ENCODE assay signal across 10 cellular contexts in genomic region chr14:31543969-31544799, GRCh38. TPM values are rescaled to one million over a fixed set of nuclear protein-coding genes. Genes with fewer than 3 reads are reported as not detected.
A peak's percentile ranks its signal among the peaks of the same experiment; 100 is the strongest.
DNase-seq lines count a peak whose midpoint lies in the region; ATAC-seq and TF ChIP-seq lines count a peak whose summit lies in the region.
"Had no signal": no experiment of that assay in that cellular context is flagged by ENCODE, and none has a peak within 500 bp of the region (broad histone marks: within the 10 kb centered on the region; RNA-seq: fewer than 3 reads in every experiment).

No MANE protein-coding gene starts in this region.

- no peak overlapping the region for H3K4me3 ChIP-seq in dorsolateral prefrontal cortex
- no peak overlapping the region for H3K4me3 ChIP-seq in osteoblast (ENCODE audit: insufficient read depth, low read length)
- H3K4me3 ChIP-seq: suprapubic skin had no signal

- intact Hi-C loops in dorsolateral prefrontal cortex (cut with DNase I): no loop called here

- peak; percentile 76 for ATAC-seq in GM18867 (IDR thresholded peaks at IDR 0.05; ENCODE audit: unreplicated experiment)
- ATAC-seq: sciatic nerve had no signal

- no peaks in the 10 kb centered on the region for H3K79me2 ChIP-seq in osteoblast (ENCODE audit: insufficient read depth, low read length)

- no peaks in the 10 kb centered on the region for H4K20me1 ChIP-seq in osteoblast (ENCODE audit: insufficient read depth, low read length)

- H3K9me3 ChIP-seq in osteoblast (ENCODE audit: low read depth, low read length): no peaks in the 10 kb centered on the region
- H3K9me3 ChIP-seq: suprapubic skin had no signal

- H3K27me3 ChIP-seq in dorsolateral prefrontal cortex (no peaks in the 10 kb centered on the region), osteoblast (ENCODE audit: insufficient read depth, low read length) (no peaks in the 10 kb centered on the region)
- H3K27me3 ChIP-seq: suprapubic skin had no signal

- no peak overlapping the region for H3K4me2 ChIP-seq in osteoblast (ENCODE audit: insufficient read depth, low read length)

- no peaks in the 10 kb centered on the region for H3K4me1 ChIP-seq in osteoblast (ENCODE audit: insufficient read depth, low read length)

- DNase-seq in HuH-7 (ENCODE audit: low spot score): peak; percentile 43
- DNase-seq in dorsolateral prefrontal cortex: no peak
- no peak for DNase-seq in osteoblast (ENCODE audit: insufficient read length, low spot score, missing footprints)
- DNase-seq in NCI-H2196 treated with DMSO at 0.1 percent for 48 hours (lab: John Stamatoyannopoulos, UW; ENCODE audit: unreplicated experiment): no peak
- no peak for DNase-seq in midbrain (lab: John Stamatoyannopoulos, UW)
- no peak for DNase-seq in DMS79 treated with DMSO at 0.1 percent for 48 hours (lab: John Stamatoyannopoulos, UW)

- peak in 40 of 56 donors; percentile 9 to 57 (median 31) for TF ChIP-seq CTCF in dorsolateral prefrontal cortex (IDR thresholded peaks at IDR 0.05 in 54 of 56, conservative IDR thresholded peaks at IDR 0.05 in 2 of 56; ENCODE audit: low read depth in 1 of 56, partially characterized antibody in 56 of 56)
- TF ChIP-seq CTCF in osteoblast (IDR thresholded peaks at IDR 0.05; ENCODE audit: extremely low read depth, low read depth, low read length): peak; percentile 41

- no peaks in the 10 kb centered on the region for H3K36me3 ChIP-seq in osteoblast (ENCODE audit: insufficient read depth, low read length)
- H3K36me3 ChIP-seq: suprapubic skin had no signal

- H3K27ac ChIP-seq in dorsolateral prefrontal cortex (no peak overlapping the region), osteoblast (ENCODE audit: low read depth, low read length) (no peak overlapping the region)
- H3K27ac ChIP-seq: suprapubic skin had no signal

- no peak overlapping the region for H2AFZ ChIP-seq in osteoblast (ENCODE audit: low read length)

RNA-seq across cellular contexts. Expression of gene NUBPL, which starts 17.0 kb away (rescaled TPM):
- 10 to 100 TPM in 118 of 120 experiments, 1 to 10 TPM in 2; 7.5 to 25.4 (median 16.1) TPM for total RNA-seq in dorsolateral prefrontal cortex
- total RNA-seq in osteoblast: 11.6 and 14.1 TPM in 2 replicates

RNA-seq across cellular contexts. Expression of gene GPR33, which starts 56.3 kb away (rescaled TPM):
- total RNA-seq in dorsolateral prefrontal cortex (not detected), osteoblast (not detected in 2 replicates)
- total RNA-seq: HT-29, sciatic nerve, suprapubic skin had no signal
